21 cellular contexts compared by ENCODE assay signal in the genomic region with DNA sequence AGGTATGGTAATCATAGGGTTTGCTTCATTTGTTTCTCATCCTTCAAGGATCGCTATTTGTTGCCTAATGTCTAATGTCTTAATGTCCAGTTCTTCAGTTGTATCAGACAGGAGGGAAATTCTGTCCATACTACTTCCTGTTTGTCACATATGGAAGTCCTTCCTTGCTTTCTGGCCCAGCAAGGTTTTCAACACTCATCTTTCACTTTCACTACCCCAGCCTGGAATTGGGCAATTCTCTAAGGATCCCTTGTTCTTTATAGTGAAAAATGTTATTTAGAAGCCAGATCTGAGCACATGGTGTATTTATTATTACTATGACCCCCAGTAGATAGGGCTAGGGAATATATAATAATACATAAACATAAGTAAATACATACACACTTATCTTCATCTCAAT. TPM values are rescaled to one million over a fixed set of nuclear protein-coding genes. Genes with fewer than 3 reads are reported as not detected.
DNase-seq lines count a peak whose midpoint lies in the region; ATAC-seq, FAIRE-seq and TF ChIP-seq lines count a peak whose summit lies in the region.
"Had no signal": no experiment of that assay in that cellular context is flagged by ENCODE, and none has a peak within 500 bp of the region (broad histone marks: within the 10 kb centered on the region; RNA-seq: fewer than 3 reads in every experiment).

No MANE protein-coding gene starts in this region.

- TF ChIP-seq RAD21 in HepG2 (CRISPR knock-in tag; IDR thresholded peaks at IDR 0.05) = no peak

- no peak overlapping the region for H3K4me2 ChIP-seq in HepG2 (ENCODE audit: low read depth, low read length)

- BruUV-seq in HepG2 (replicated peaks; lab: Mats Ljungman, UMichigan) = no TSS peak

- 45% methylated on average over 1 of the region's 1 CpG for WGBS in right lobe of liver (ENCODE audit: insufficient coverage, low coverage, low lambda C conversion rate, missing lambda C conversion rate)
- WGBS in HepG2 (ENCODE audit: low lambda C conversion rate) = 100% methylated on average over 1 of the region's 1 CpG

- CTCF ChIA-PET in HepG2 (lab: Yijun Ruan, JAX; ENCODE audit: low intra/inter-chr PET ratio, low total read pairs) = no interaction called here

- H3K27ac ChIP-seq in right lobe of liver (no peak overlapping the region), HepG2 (ENCODE audit: extremely low read length, insufficient read depth, low read length) (no peak overlapping the region), left lung (peak overlapping the region in 1 of 2 donors; percentile 49), upper lobe of right lung (no peak overlapping the region)
- H3K27ac ChIP-seq: transverse colon had no signal

- FAIRE-seq in HepG2 (lab: Jason Lieb, UNC) = no peak
- FAIRE-seq: bronchial epithelial cell had no signal

- POLR2A ChIA-PET in HepG2 (lab: Yijun Ruan, JAX) = no interaction called here

- H3K27me3 ChIP-seq in right lobe of liver (no peaks in the 10 kb centered on the region), HepG2 (ENCODE audit: control insufficient read depth in 1 of 2, insufficient read depth in 2 of 2, low read length in 2 of 2) (no peaks in the 10 kb centered on the region), adipocyte (replicated peaks; ENCODE audit: control insufficient read depth, insufficient read depth, low read length) (no peaks in the 10 kb centered on the region), left lung (no peaks in the 10 kb centered on the region), upper lobe of right lung (no peaks in the 10 kb centered on the region)
- H3K27me3 ChIP-seq: transverse colon had no signal

- H3K4me1 ChIP-seq in right lobe of liver = no peaks in the 10 kb centered on the region
- no peaks in the 10 kb centered on the region for H3K4me1 ChIP-seq in HepG2 (ENCODE audit: insufficient read depth, low read length)
- H3K4me1 ChIP-seq in adipocyte (ENCODE audit: control insufficient read depth, insufficient read depth, low read length) = peaks cover 14% of the 10 kb centered on the region
- H3K4me1 ChIP-seq in left lung = peaks cover 0 to 4% of the 10 kb centered on the region in 2 donors
- no peaks in the 10 kb centered on the region for H3K4me1 ChIP-seq in upper lobe of right lung
- H3K4me1 ChIP-seq: transverse colon had no signal

- TF ChIP-seq EP300 in HepG2 (IDR thresholded peaks at IDR 0.05; ENCODE audit: low read depth in 2 of 2, low read length in 2 of 2) (no peak), HepG2 (CRISPR knock-in tag; IDR thresholded peaks at IDR 0.05; ENCODE audit: borderline replicate concordance) (no peak)

- no peaks in the 10 kb centered on the region for H3K79me2 ChIP-seq in HepG2 (ENCODE audit: insufficient read depth, low read length)

- H4K20me1 ChIP-seq in HepG2 (ENCODE audit: insufficient read depth, low read length) = no peaks in the 10 kb centered on the region

- no peak for TF ChIP-seq CTCF in right lobe of liver (IDR thresholded peaks at IDR 0.05)
- TF ChIP-seq CTCF in HepG2 (CRISPR knock-in tag; IDR thresholded peaks at IDR 0.05) = no peak
- no peak for TF ChIP-seq CTCF in left lung (IDR thresholded peaks at IDR 0.05)
- no peak for TF ChIP-seq CTCF in upper lobe of right lung (IDR thresholded peaks at IDR 0.05)

- H2AFZ ChIP-seq in HepG2 (ENCODE audit: low read length) = no peak overlapping the region

- peaks cover 0 to 46% (median 12%) of the 10 kb centered on the region in 4 donors for H3K36me3 ChIP-seq in right lobe of liver
- H3K36me3 ChIP-seq in HepG2 (replicated peaks in 1 of 2; ENCODE audit: control insufficient read depth in 1 of 2, insufficient read depth in 2 of 2, low read length in 2 of 2) = peaks cover 2 to 13% of the 10 kb centered on the region in 2 experiments; a peak in 3 of 5 replicates
- H3K36me3 ChIP-seq in adipocyte (ENCODE audit: control insufficient read depth, insufficient read depth, low read length, severe bottlenecking) = peaks cover 16% of the 10 kb centered on the region
- peaks cover 0 to 19% of the 10 kb centered on the region in 2 donors for H3K36me3 ChIP-seq in left lung
- peaks cover 30% of the 10 kb centered on the region for H3K36me3 ChIP-seq in upper lobe of right lung

- H3K9me3 ChIP-seq in right lobe of liver = no peaks in the 10 kb centered on the region
- H3K9me3 ChIP-seq in HepG2 (ENCODE audit: low read length) = no peaks in the 10 kb centered on the region
- no peaks in the 10 kb centered on the region for H3K9me3 ChIP-seq in adipocyte (ENCODE audit: control insufficient read depth, low read length)
- no peaks in the 10 kb centered on the region for H3K9me3 ChIP-seq in left lung
- H3K9me3 ChIP-seq in upper lobe of right lung = no peaks in the 10 kb centered on the region
- H3K9me3 ChIP-seq: transverse colon had no signal

- no peak for TF ChIP-seq POLR2A in right lobe of liver (IDR thresholded peaks at IDR 0.05)
- no peak for TF ChIP-seq POLR2A in HepG2 (IDR thresholded peaks at IDR 0.05; ENCODE audit: insufficient read depth in 1 of 2, low read depth in 2 of 2, low read length in 2 of 2)

- H3K4me3 ChIP-seq in right lobe of liver (no peak overlapping the region), HepG2 (replicated peaks in 1 of 3; ENCODE audit: insufficient read depth in 1 of 3, low read depth in 2 of 3, low read length in 3 of 3) (no peak overlapping the region), adipocyte (ENCODE audit: low read length) (peak overlapping the region; percentile 1), left lung (no peak overlapping the region), upper lobe of right lung (no peak overlapping the region)
- H3K4me3 ChIP-seq: skin epidermis, transverse colon had no signal

- DNase-seq in right lobe of liver (no peak), HepG2 (ENCODE audit: low spot score) (no peak), adipocyte (ENCODE audit: low read depth) (peak; percentile 12), left lung (no peak), upper lobe of right lung (no peak), DMS53 treated with DMSO at 0.1 percent for 48 hours (lab: John Stamatoyannopoulos, UW; ENCODE audit: unreplicated experiment) (no peak), C1 segment of cervical spinal cord (lab: John Stamatoyannopoulos, UW) (no peak)
- DNase-seq: activated CD4-positive, alpha-beta T cell treated with anti-CD3 and anti-CD28 coated beads for 4 hours; dermis blood vessel endothelial cell; mesendoderm; naive thymus-derived CD8-positive, alpha-beta T cell; NCI-H2081 treated with DMSO at 0.1 percent for 48 hours; NCI-H524; posterior cingulate gyrus; SHP77 treated with DMSO at 0.1 percent for 48 hours; stimulated activated CD4-positive, alpha-beta T cell treated with anti-CD3 and anti-CD28 coated beads, Interleukin-4, amount 100 ng/mL, for 1 hour; T-cell; transverse colon had no signal

- in situ Hi-C loops in HepG2 (cut with HindIII; ENCODE audit: extremely low pct_ligation_motif_present, low pct_unique_long_range_greater_than_20kb) = no loop called here

- no peak overlapping the region for H3K9ac ChIP-seq in HepG2 (ENCODE audit: insufficient read depth, low read depth, low read length)
- no peak overlapping the region for H3K9ac ChIP-seq in adipocyte (ENCODE audit: low read length)

- ATAC-seq in right lobe of liver = peak in 3 of 4 donors; percentile 29 to 57 (median 48)
- no peak for ATAC-seq in HepG2
- ATAC-seq in left lung = peak; percentile 27
- peak; percentile 67 for ATAC-seq in upper lobe of right lung
- no peak for ATAC-seq in GM19455 (IDR thresholded peaks at IDR 0.05; ENCODE audit: unreplicated experiment)
- ATAC-seq: naive thymus-derived CD8-positive, alpha-beta T cell; T-cell had no signal

- intact Hi-C loops in right lobe of liver (cut with DNase I) = no loop called here
- intact Hi-C loops in HepG2 (cut with micrococcal nuclease; ENCODE audit: unreplicated experiment) = no loop called here
- intact Hi-C loops in left lung (cut with DNase I) = no loop called here
- intact Hi-C loops in upper lobe of right lung (cut with DNase I) = no loop called here

TF ChIP-seq in HepG2, 621 proteins besides CTCF, POLR2A, EP300 and RAD21:
- TF ChIP-seq ARHGAP35 (CRISPR knock-in tag; IDR thresholded peaks at IDR 0.05; ENCODE audit: borderline replicate concordance) = no peak
- no peak for TF ChIP-seq EED (CRISPR knock-in tag; IDR thresholded peaks at IDR 0.05)
TF ChIP-seq in HepG2: peak in this region for 0.

RNA-seq across cellular contexts. Expression of a gene that starts 50.6 kb away (rescaled TPM):
- total RNA-seq in right lobe of liver = 10 to 100 TPM; 15.5 to 29.8 (median 23.8) TPM
- total RNA-seq in HepG2 (2016; rRNA removed; fragmentation: Illumina TruSeq; extraction: Trizol) = 19.2 and 24.9 TPM in 2 replicates
- total RNA-seq in HepG2 (2016; cell fraction: cytosol; rRNA removed; fragmentation: Illumina TruSeq; extraction: Trizol; ENCODE audit: low read depth) = 2.5 and 4.6 TPM in 2 replicates
- total RNA-seq in HepG2 (2016; cell fraction: insoluble cytoplasmic fraction; rRNA removed; fragmentation: Illumina TruSeq; extraction: Trizol) = 21.1 and 24.8 TPM in 2 replicates
- 9.9 and 10.2 TPM in 2 replicates for total RNA-seq in HepG2 (2016; cell fraction: membrane; rRNA removed; fragmentation: Illumina TruSeq; extraction: Trizol)
- 34.2 and 38.6 TPM in 2 replicates for total RNA-seq in HepG2 (2016; cell fraction: nucleus; rRNA removed; fragmentation: Illumina TruSeq; extraction: Trizol)
- polyA plus RNA-seq in HepG2 (2011; rRNA removed) = 8.5 and 11.2 TPM in 2 replicates
- polyA plus RNA-seq in HepG2 (2011; cell fraction: cytosol; rRNA removed) = 4.1 and 4.7 TPM in 2 replicates
- 4.5 and 7.1 TPM in 2 replicates for polyA plus RNA-seq in HepG2 (2011; cell fraction: nucleus; rRNA removed)
- 12.5 and 18.9 TPM in 2 replicates for polyA plus RNA-seq in HepG2 (2012)
- polyA plus RNA-seq in HepG2 (2016; cell fraction: cytosol; fragmentation: Illumina TruSeq; extraction: Trizol; ENCODE audit: low read depth) = 3.1 and 5.4 TPM in 2 replicates
- polyA plus RNA-seq in HepG2 (2016; cell fraction: insoluble cytoplasmic fraction; fragmentation: Illumina TruSeq; extraction: Trizol; ENCODE audit: low read depth) = 15.1 and 18.9 TPM in 2 replicates
- 6.6 TPM in 2 replicates for polyA plus RNA-seq in HepG2 (2016; cell fraction: membrane; fragmentation: Illumina TruSeq; extraction: Trizol; ENCODE audit: low read depth)
- polyA plus RNA-seq in HepG2 (2016; cell fraction: nucleus; fragmentation: Illumina TruSeq; extraction: Trizol; ENCODE audit: insufficient read depth, low read depth) = 43.0 and 43.3 TPM in 2 replicates
- 5.5 and 8.9 TPM in 2 replicates for polyA minus RNA-seq in HepG2 (2011; rRNA and poly(A)+ RNA removed; ENCODE audit: low replicate concordance)
- 5.7 and 8.3 TPM in 2 replicates for polyA minus RNA-seq in HepG2 (2011; cell fraction: cytosol; rRNA and poly(A)+ RNA removed)
- 20.9 and 22.4 TPM in 2 replicates for polyA minus RNA-seq in HepG2 (2011; cell fraction: nucleus; rRNA and poly(A)+ RNA removed)
- total RNA-seq in left lung = 10 to 100 TPM; 32.1 to 43.1 TPM
- total RNA-seq in upper lobe of right lung = 30.4 TPM

Comparison
In these comparisons a context has a peak if more than half of its experiments do, and no peak if none do; other contexts are left out.
1. ATAC-seq: peak in right lobe of liver (3 of 4), left lung (single experiment) and upper lobe of right lung (single experiment); none in HepG2 (single experiment) and GM19455 (single experiment).